8 cellular contexts compared by ENCODE assay signal in genomic region chr3:129605593-129606521, GRCh38. TPM values are rescaled to one million over a fixed set of nuclear protein-coding genes. Genes with fewer than 3 reads are reported as not detected.
A peak's percentile ranks its signal among the peaks of the same experiment; 100 is the strongest.
DNase-seq lines count a peak whose midpoint lies in the region; ATAC-seq, FAIRE-seq and TF ChIP-seq lines count a peak whose summit lies in the region.

No MANE protein-coding gene starts in this region.

- peaks cover 14 to 28% (median 14%) of the 10 kb centered on the region in 3 donors for H3K27me3 Mint-ChIP-seq in CD14-positive monocyte (ENCODE audit: low read depth in 3 of 3)
- H3K27me3 Mint-ChIP-seq in T-cell = peaks cover 6 to 9% of the 10 kb centered on the region in 2 donors
- peaks cover 2 to 9% (median 4%) of the 10 kb centered on the region in 3 donors for H3K27me3 Mint-ChIP-seq in immature natural killer cell (ENCODE audit: low read depth in 3 of 3)

- peak overlapping the region in 6 of 7 donors; percentile 65 to 87 (median 78) for H3K27ac Mint-ChIP-seq in CD14-positive monocyte
- peak overlapping the region; percentile 82 for H3K27ac Mint-ChIP-seq in T-cell
- peak overlapping the region; percentile 81 to 95 (median 92) for H3K27ac Mint-ChIP-seq in immature natural killer cell

- H3K36me3 ChIP-seq in brain microvascular endothelial cell (replicated peaks) = no peaks in the 10 kb centered on the region

- in situ Hi-C loops in brain microvascular endothelial cell (cut with HindIII; ENCODE audit: low pct_ligation_motif_present, low sequenced_read_pairs) = no loop called here

- CTCF ChIA-PET in T-cell (lab: Charles Lee) = interaction anchor here (0.6 to 1.6 kb wide), 4 partner anchors 29 to 160 kb away, joined by 3 to 10 read pairs (median 6); no protein-coding TSS in a partner anchor

- ATAC-seq in T-cell (replicated peaks in 1 of 4) (peak; percentile 53 to 68 (median 59)), GM21786 (IDR thresholded peaks at IDR 0.05; ENCODE audit: unreplicated experiment) (no peak), GM18909 (IDR thresholded peaks at IDR 0.05; ENCODE audit: poor library complexity, unreplicated experiment) (no peak)

- intact Hi-C loops in CD14-positive monocyte (cut with micrococcal nuclease) = loop anchor here in 1 of 2 donors (5.0 kb wide), 1 partner anchor 79 kb away; the partner anchor contains the start of gene RHO

- no peak for DNase-seq in CD14-positive monocyte (ENCODE audit: low spot score)
- no peak for DNase-seq in HTR-8/SVneo (ENCODE audit: insufficient read length, low spot score)
- DNase-seq in T-cell = peak in 33 of 34 experiments; percentile 17 to 59 (median 44)
- DNase-seq in brain microvascular endothelial cell = no peak
- peak; percentile 30 to 53 (median 52) for DNase-seq in immature natural killer cell
- peak; percentile 62 for DNase-seq in stimulated activated CD4-positive, alpha-beta T cell treated with anti-CD3 and anti-CD28 coated beads, Interleukin-15, amount 100 ng/mL, for 24 hours

- peak; percentile 68 for FAIRE-seq in HTR-8/SVneo (lab: Jason Lieb, UNC)

- no peaks in the 10 kb centered on the region for H3K27me3 ChIP-seq in brain microvascular endothelial cell (replicated peaks)

- H3K9me3 Mint-ChIP-seq in CD14-positive monocyte (peaks cover 0 to 2% (median 0%) of the 10 kb centered on the region in 7 donors), T-cell (no peaks in the 10 kb centered on the region), immature natural killer cell (no peaks in the 10 kb centered on the region)

- POLR2A ChIA-PET in T-cell (lab: Charles Lee) = interaction anchor here in 1 of 2 donors (0.7 to 1.6 kb wide), 2 partner anchors 12 to 163 kb away, joined by 7 to 11 read pairs; no protein-coding TSS in a partner anchor

- peak overlapping the region; percentile 26 for H3K27ac ChIP-seq in brain microvascular endothelial cell

- H3K36me3 Mint-ChIP-seq in CD14-positive monocyte = peaks cover 11 to 23% of the 10 kb centered on the region in 2 donors
- no peaks in the 10 kb centered on the region for H3K36me3 Mint-ChIP-seq in T-cell
- H3K36me3 Mint-ChIP-seq in immature natural killer cell = peaks cover 0 to 3% (median 3%) of the 10 kb centered on the region in 3 donors

- H3K4me3 Mint-ChIP-seq in CD14-positive monocyte = peak overlapping the region; percentile 97 to 99
- H3K4me3 Mint-ChIP-seq in T-cell = peak overlapping the region; percentile 89 to 98 (median 92)
- H3K4me3 Mint-ChIP-seq in immature natural killer cell = peak overlapping the region; percentile 93 to 98 (median 97)

- TF ChIP-seq CTCF in CD14-positive monocyte (IDR thresholded peaks at IDR 0.05) (no peak), brain microvascular endothelial cell (IDR thresholded peaks at IDR 0.05; ENCODE audit: low read depth, low read length, missing control alignments) (no peak)

- peaks cover 62% of the 10 kb centered on the region for H3K4me1 Mint-ChIP-seq in CD14-positive monocyte
- H3K4me1 Mint-ChIP-seq in T-cell = peaks cover 28 to 40% (median 34%) of the 10 kb centered on the region in 3 donors
- H3K4me1 Mint-ChIP-seq in immature natural killer cell = peaks cover 52 to 63% of the 10 kb centered on the region in 2 donors

- peak overlapping the region; percentile 88 for H3K4me3 ChIP-seq in brain microvascular endothelial cell (ENCODE audit: low read depth, low read length)

RNA-seq across cellular contexts. Expression of gene PLXND1, which starts 0.6 kb away (rescaled TPM):
- polyA plus RNA-seq in CD14-positive monocyte (1 to 10 TPM; 7.1 to 9.9 TPM), immature natural killer cell (10 to 100 TPM in 1 of 3 donors, 1 to 10 TPM in 2; 3.1 to 30.2 (median 6.1) TPM)
- 10 to 100 TPM; 13.6 to 53.3 (median 44.9) TPM for total RNA-seq in T-cell

Comparison
In these comparisons a context has a peak if more than half of its experiments do, and no peak if none do; other contexts are left out.
1. DNase-seq: peak in T-cell (33 of 34), immature natural killer cell (3 of 3) and stimulated activated CD4-positive, alpha-beta T cell treated with anti-CD3 and anti-CD28 coated beads, Interleukin-15, amount 100 ng/mL, for 24 hours (single experiment); none in CD14-positive monocyte (single experiment), HTR-8/SVneo (single experiment) and brain microvascular endothelial cell (single experiment).
2. ATAC-seq: peak in T-cell (4 of 4); none in GM21786 (single experiment) and GM18909 (single experiment).
3. Peak in every context shown above with its lines, with median percentiles within 50 percentile points of each other: H3K27ac Mint-ChIP-seq and H3K4me3 Mint-ChIP-seq.